ENCODE assay signal across 1 cellular context in the genomic region with DNA sequence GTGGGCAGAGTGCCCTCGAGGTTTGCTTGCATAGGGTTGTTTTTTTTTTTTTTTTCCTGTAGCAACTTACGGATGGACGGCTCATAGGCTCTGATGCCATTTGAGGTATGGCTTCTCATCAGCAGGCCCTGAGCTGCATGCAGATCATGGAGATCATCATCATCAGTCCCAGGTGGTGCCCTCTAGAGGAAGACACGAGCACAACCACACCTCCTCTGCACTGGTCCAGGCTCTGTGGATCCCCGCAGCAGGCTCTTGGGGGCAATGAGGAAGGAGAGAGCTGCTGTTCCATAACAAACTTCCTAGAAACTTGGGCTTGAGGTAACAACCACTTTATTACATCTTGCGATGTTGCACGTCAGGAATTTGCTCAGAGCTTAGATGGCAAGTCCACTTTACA.
TF ChIP-seq lines count a peak whose summit lies in the region.

No MANE protein-coding gene starts in this region.

TF ChIP-seq in WTC11, 78 proteins besides CTCF, POLR2A, EP300 and RAD21 (continued from another document):
- TF ChIP-seq, protein P1, sequence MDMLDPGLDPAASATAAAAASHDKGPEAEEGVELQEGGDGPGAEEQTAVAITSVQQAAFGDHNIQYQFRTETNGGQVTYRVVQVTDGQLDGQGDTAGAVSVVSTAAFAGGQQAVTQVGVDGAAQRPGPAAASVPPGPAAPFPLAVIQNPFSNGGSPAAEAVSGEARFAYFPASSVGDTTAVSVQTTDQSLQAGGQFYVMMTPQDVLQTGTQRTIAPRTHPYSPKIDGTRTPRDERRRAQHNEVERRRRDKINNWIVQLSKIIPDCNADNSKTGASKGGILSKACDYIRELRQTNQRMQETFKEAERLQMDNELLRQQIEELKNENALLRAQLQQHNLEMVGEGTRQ (CRISPR knock-in tag; IDR thresholded peaks at IDR 0.05): no peak
- TF ChIP-seq GTF2I (CRISPR knock-in tag; conservative IDR thresholded peaks at IDR 0.05) (no peak), RORB (CRISPR knock-in tag; IDR thresholded peaks at IDR 0.05) (no peak), ZNF263 (CRISPR knock-in tag; IDR thresholded peaks at IDR 0.05; ENCODE audit: low read depth) (no peak)
- TF ChIP-seq, protein P2, sequence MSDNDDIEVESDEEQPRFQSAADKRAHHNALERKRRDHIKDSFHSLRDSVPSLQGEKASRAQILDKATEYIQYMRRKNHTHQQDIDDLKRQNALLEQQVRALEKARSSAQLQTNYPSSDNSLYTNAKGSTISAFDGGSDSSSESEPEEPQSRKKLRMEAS (CRISPR knock-in tag; IDR thresholded peaks at IDR 0.05): no peak
